Comparison of ENCODE assay signal across 33 cellular contexts in genomic region chr3:189398656-189399055, GRCh38.
"Had no signal": no experiment of that assay in that cellular context is flagged by ENCODE, and none has a peak within 500 bp of the region (broad histone marks: within the 10 kb centered on the region; RNA-seq: fewer than 3 reads in every experiment).

No MANE protein-coding gene starts in this region.

- ATAC-seq: activated CD4-positive, alpha-beta T cell treated with anti-CD3 and anti-CD28 coated beads for 36 hours; activated CD8-positive, alpha-beta memory T cell treated with anti-CD3 and anti-CD28 coated beads, Interleukin-2, amount 10 ng/mL, durations not matched to agents 7 days and 5 days; activated CD8-positive, alpha-beta T cell treated with anti-CD3 and anti-CD28 coated beads, Interleukin-2, amount 10 ng/mL, durations not matched to agents 7 days and 5 days; effector memory CD8-positive, alpha-beta T cell; foreskin keratinocyte; gastrocnemius medialis; heart left ventricle had no signal

- H3K79me2 ChIP-seq: hepatocyte had no signal

- H3K9me3 ChIP-seq: esophagus muscularis mucosa, gastrocnemius medialis, heart left ventricle had no signal

- FAIRE-seq: astrocyte had no signal

- H3K27ac Mint-ChIP-seq: activated CD4-positive, alpha-beta memory T cell treated with anti-CD3 and anti-CD28 coated beads for 36 hours; activated CD4-positive, alpha-beta T cell treated with anti-CD3 and anti-CD28 coated beads for 36 hours; activated CD4-positive, alpha-beta T cell treated with anti-CD3 and anti-CD28 coated beads, Interleukin-2, amount 10 ng/mL, durations not matched to agents 24 days and 14 days; activated CD8-positive, alpha-beta memory T cell treated with anti-CD3 and anti-CD28 coated beads, Interleukin-2, amount 10 ng/mL, durations not matched to agents 7 days and 5 days; activated CD8-positive, alpha-beta T cell treated with anti-CD3 and anti-CD28 coated beads, Interleukin-2, amount 10 ng/mL, durations not matched to agents 7 days and 5 days; activated naive CD4-positive, alpha-beta T cell treated with anti-CD3 and anti-CD28 coated beads for 36 hours; activated naive CD8-positive, alpha-beta T cell; activated T-helper 1 cell treated with anti-CD3 and anti-CD28 coated beads, Interleukin-12 subunit alpha, Interleukin-12 subunit beta, Interleukin-2, Interleukin-4 antibody, amounts not matched to agents 30 ng/mL and 10 ng/mL and 1 ng/mL, durations not matched to agents 14 hours and 24 hours and 36 hours; activated T-helper 2 cell treated with anti-CD3 and anti-CD28 coated beads, Interferon-gamma antibody, Interleukin-2, Interleukin-4, amounts not matched to agents 10 μg/mL and 5 μg/mL and 100 μg/mL, durations not matched to agents 14 hours and 24 hours and 36 hours; effector memory CD8-positive, alpha-beta T cell had no signal

- H3K4me1 ChIP-seq: esophagus muscularis mucosa, heart left ventricle had no signal

- H3K4me2 ChIP-seq: hepatocyte had no signal

- DNase-seq: activated CD4-positive, alpha-beta memory T cell treated with anti-CD3 and anti-CD28 coated beads for 36 hours; activated CD4-positive, alpha-beta T cell treated with anti-CD3 and anti-CD28 coated beads for 36 hours; activated CD4-positive, alpha-beta T cell treated with anti-CD3 and anti-CD28 coated beads, Interleukin-2, amount 10 ng/mL, durations not matched to agents 24 days and 14 days; activated CD4-positive, CD25-positive, alpha-beta regulatory T cell; activated CD4-positive, CD25-positive, alpha-beta regulatory T cell treated with anti-CD3 and anti-CD28 coated beads, Interleukin-2, amount 50 U/mL, for 72 hours; activated CD8-positive, alpha-beta memory T cell treated with anti-CD3 and anti-CD28 coated beads, Interleukin-2, amount 10 ng/mL, durations not matched to agents 7 days and 5 days; activated CD8-positive, alpha-beta memory T cell treated with anti-CD3 and anti-CD28 coated beads, Interleukin-2, amount 50 U/mL, for 4 hours; activated CD8-positive, alpha-beta T cell treated with anti-CD3 and anti-CD28 coated beads, Interleukin-2, amount 10 ng/mL, durations not matched to agents 7 days and 5 days; activated effector memory CD4-positive, alpha-beta T cell treated with anti-CD3 and anti-CD28 coated beads, Interleukin-2, amount 50 U/mL, for 16 hours; activated naive CD4-positive, alpha-beta T cell treated with anti-CD3 and anti-CD28 coated beads for 36 hours; activated T-cell treated with anti-CD3 and anti-CD28 coated beads, Interleukin-2, amount 50 U/mL, for 1 hour; activated T-cell treated with anti-CD3 and anti-CD28 coated beads, Interleukin-2, amount 50 U/mL, for 48 hours; amniotic stem cell; anterior cingulate cortex; brain microvascular endothelial cell; caudate nucleus; cerebellar nuclear complex; cortex of kidney; dermis blood vessel endothelial cell; effector CD4-positive, alpha-beta T cell; effector memory CD8-positive, alpha-beta T cell; erythroblast; foreskin keratinocyte; gastrocnemius medialis; glutamatergic neuron; heart left ventricle; T-helper 2 cell had no signal

- H3K36me3 Mint-ChIP-seq: activated CD4-positive, alpha-beta memory T cell treated with anti-CD3 and anti-CD28 coated beads for 36 hours; activated naive CD8-positive, alpha-beta T cell had no signal

- H3K9me3 Mint-ChIP-seq: activated CD4-positive, alpha-beta memory T cell treated with anti-CD3 and anti-CD28 coated beads for 36 hours; activated naive CD4-positive, alpha-beta T cell treated with anti-CD3 and anti-CD28 coated beads for 36 hours; effector memory CD8-positive, alpha-beta T cell had no signal

- H3K27me3 Mint-ChIP-seq: activated CD4-positive, alpha-beta memory T cell treated with anti-CD3 and anti-CD28 coated beads for 36 hours; activated CD4-positive, alpha-beta T cell treated with anti-CD3 and anti-CD28 coated beads for 36 hours; activated CD4-positive, alpha-beta T cell treated with anti-CD3 and anti-CD28 coated beads, Interleukin-2, amount 10 ng/mL, durations not matched to agents 24 days and 14 days; activated CD8-positive, alpha-beta memory T cell treated with anti-CD3 and anti-CD28 coated beads, Interleukin-2, amount 10 ng/mL, durations not matched to agents 7 days and 5 days; activated naive CD8-positive, alpha-beta T cell; effector memory CD8-positive, alpha-beta T cell had no signal

- H3K4me3 Mint-ChIP-seq: activated CD4-positive, alpha-beta memory T cell treated with anti-CD3 and anti-CD28 coated beads for 36 hours; activated CD4-positive, alpha-beta T cell treated with anti-CD3 and anti-CD28 coated beads for 36 hours; activated CD4-positive, alpha-beta T cell treated with anti-CD3 and anti-CD28 coated beads, Interleukin-2, amount 10 ng/mL, durations not matched to agents 24 days and 14 days; activated CD8-positive, alpha-beta memory T cell treated with anti-CD3 and anti-CD28 coated beads, Interleukin-2, amount 10 ng/mL, durations not matched to agents 7 days and 5 days; activated CD8-positive, alpha-beta T cell treated with anti-CD3 and anti-CD28 coated beads, Interleukin-2, amount 10 ng/mL, durations not matched to agents 7 days and 5 days; activated naive CD4-positive, alpha-beta T cell treated with anti-CD3 and anti-CD28 coated beads for 36 hours; activated naive CD8-positive, alpha-beta T cell; activated T-helper 1 cell treated with anti-CD3 and anti-CD28 coated beads, Interleukin-12 subunit alpha, Interleukin-12 subunit beta, Interleukin-2, Interleukin-4 antibody, amounts not matched to agents 30 ng/mL and 10 ng/mL and 1 ng/mL, durations not matched to agents 14 hours and 24 hours and 36 hours; effector memory CD8-positive, alpha-beta T cell had no signal

- H2AFZ ChIP-seq: hepatocyte had no signal

- H3K4me3 ChIP-seq: esophagus muscularis mucosa, gastrocnemius medialis, heart left ventricle, hepatocyte had no signal

- H3K27ac ChIP-seq: brain microvascular endothelial cell, esophagus muscularis mucosa, foreskin keratinocyte, gastrocnemius medialis, heart left ventricle, hepatocyte had no signal

- H3K36me3 ChIP-seq: brain microvascular endothelial cell, esophagus muscularis mucosa, gastrocnemius medialis, heart left ventricle had no signal
